1 cellular context compared by ENCODE assay signal in genomic region chr2:117071556-117072102, GRCh38.
TF ChIP-seq lines count a peak whose summit lies in the region.

No MANE protein-coding gene starts in this region.

TF ChIP-seq in SK-N-SH, 30 proteins besides CTCF, POLR2A, EP300 and RAD21 (continued from another document):
- TF ChIP-seq REST (IDR thresholded peaks at IDR 0.05; ENCODE audit: low read depth, low read length) (no peak), ELF1 (IDR thresholded peaks at IDR 0.05) (no peak), RCOR1 (IDR thresholded peaks at IDR 0.05; ENCODE audit: low read length) (no peak), RFX5 (IDR thresholded peaks at IDR 0.05; ENCODE audit: low read length) (no peak), YY1 (IDR thresholded peaks at IDR 0.05; ENCODE audit: low read depth) (no peak), TAF1 (IDR thresholded peaks at IDR 0.05; ENCODE audit: borderline replicate concordance, low read depth, low read length) (no peak), FOXJ3 (CRISPR knock-in tag; IDR thresholded peaks at IDR 0.05) (no peak), SMC3 (IDR thresholded peaks at IDR 0.05; ENCODE audit: low read depth, low read length) (no peak), JUND (IDR thresholded peaks at IDR 0.05) (no peak), NFIC (IDR thresholded peaks at IDR 0.05; ENCODE audit: borderline replicate concordance) (no peak)
- TF ChIP-seq, protein P1, sequence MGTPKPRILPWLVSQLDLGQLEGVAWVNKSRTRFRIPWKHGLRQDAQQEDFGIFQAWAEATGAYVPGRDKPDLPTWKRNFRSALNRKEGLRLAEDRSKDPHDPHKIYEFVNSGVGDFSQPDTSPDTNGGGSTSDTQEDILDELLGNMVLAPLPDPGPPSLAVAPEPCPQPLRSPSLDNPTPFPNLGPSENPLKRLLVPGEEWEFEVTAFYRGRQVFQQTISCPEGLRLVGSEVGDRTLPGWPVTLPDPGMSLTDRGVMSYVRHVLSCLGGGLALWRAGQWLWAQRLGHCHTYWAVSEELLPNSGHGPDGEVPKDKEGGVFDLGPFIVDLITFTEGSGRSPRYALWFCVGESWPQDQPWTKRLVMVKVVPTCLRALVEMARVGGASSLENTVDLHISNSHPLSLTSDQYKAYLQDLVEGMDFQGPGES (IDR thresholded peaks at IDR 0.05; ENCODE audit: low read depth, low read length) = no peak
- TF ChIP-seq, protein P2, sequence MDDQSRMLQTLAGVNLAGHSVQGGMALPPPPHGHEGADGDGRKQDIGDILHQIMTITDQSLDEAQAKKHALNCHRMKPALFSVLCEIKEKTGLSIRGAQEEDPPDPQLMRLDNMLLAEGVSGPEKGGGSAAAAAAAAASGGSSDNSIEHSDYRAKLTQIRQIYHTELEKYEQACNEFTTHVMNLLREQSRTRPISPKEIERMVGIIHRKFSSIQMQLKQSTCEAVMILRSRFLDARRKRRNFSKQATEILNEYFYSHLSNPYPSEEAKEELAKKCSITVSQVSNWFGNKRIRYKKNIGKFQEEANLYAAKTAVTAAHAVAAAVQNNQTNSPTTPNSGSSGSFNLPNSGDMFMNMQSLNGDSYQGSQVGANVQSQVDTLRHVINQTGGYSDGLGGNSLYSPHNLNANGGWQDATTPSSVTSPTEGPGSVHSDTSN (IDR thresholded peaks at IDR 0.05) = no peak
